8 cellular contexts compared by ENCODE assay signal in genomic region chr4:8198906-8199593, GRCh38. TPM values are rescaled to one million over a fixed set of nuclear protein-coding genes. Genes with fewer than 3 reads are reported as not detected.
DNase-seq lines count a peak whose midpoint lies in the region; ATAC-seq, FAIRE-seq and TF ChIP-seq lines count a peak whose summit lies in the region.

SH3TC1 (plus strand) TSS chr4:8199290; CDS start chr4:8205195, 5,905 bp downstream.

- H3K27me3 ChIP-seq in RWPE2 (ENCODE audit: insufficient read depth, poor library complexity, severe bottlenecking) (no peaks in the 10 kb centered on the region), ovary (no peaks in the 10 kb centered on the region), tibial nerve (no peaks in the 10 kb centered on the region)

- TF ChIP-seq CTCF in RWPE2 (IDR thresholded peaks at IDR 0.05; ENCODE audit: poor library complexity, severe bottlenecking) (no peak), ovary (IDR thresholded peaks at IDR 0.05) (no peak), tibial nerve (IDR thresholded peaks at IDR 0.05) (no peak)

- no peaks in the 10 kb centered on the region for H3K9me3 Mint-ChIP-seq in activated naive CD4-positive, alpha-beta T cell treated with anti-CD3 and anti-CD28 coated beads for 36 hours

- no peak for TF ChIP-seq EP300 in ovary (IDR thresholded peaks at IDR 0.05)
- TF ChIP-seq EP300 in tibial nerve (IDR thresholded peaks at IDR 0.05), result peak; percentile 42 to 83

- peak; percentile 88 for ATAC-seq in HG03432 (IDR thresholded peaks at IDR 0.05; ENCODE audit: unreplicated experiment)
- peak; percentile 91 for ATAC-seq in RWPE2 (ENCODE audit: low read depth)

- peaks cover 22% of the 10 kb centered on the region for H3K4me1 ChIP-seq in RWPE2 (ENCODE audit: insufficient read depth, poor library complexity, severe bottlenecking)
- peaks cover 12% of the 10 kb centered on the region for H3K4me1 ChIP-seq in ovary (ENCODE audit: insufficient read depth)
- peaks cover 0 to 40% (median 28%) of the 10 kb centered on the region in 4 donors for H3K4me1 ChIP-seq in tibial nerve

- peak within 1 kb of the TSS; percentile 84 for H3K4me3 Mint-ChIP-seq in activated naive CD4-positive, alpha-beta T cell treated with anti-CD3 and anti-CD28 coated beads for 36 hours

- H3K27ac Mint-ChIP-seq in activated naive CD4-positive, alpha-beta T cell treated with anti-CD3 and anti-CD28 coated beads for 36 hours, result peak within 1 kb of the TSS; percentile 80

- peaks cover 40% of the 10 kb centered on the region for H3K36me3 ChIP-seq in RWPE2 (ENCODE audit: low read depth)
- no peaks in the 10 kb centered on the region for H3K36me3 ChIP-seq in ovary
- H3K36me3 ChIP-seq in tibial nerve, result no peaks in the 10 kb centered on the region

- H3K27ac ChIP-seq in RWPE2 (ENCODE audit: poor library complexity, severe bottlenecking) (peak within 1 kb of the TSS; percentile 88), ovary (peak within 1 kb of the TSS in 1 of 2 donors; percentile 12), tibial nerve (peak within 1 kb of the TSS; percentile 0 to 84 (median 84))

- peaks cover 36% of the 10 kb centered on the region for H3K4me1 Mint-ChIP-seq in activated naive CD4-positive, alpha-beta T cell treated with anti-CD3 and anti-CD28 coated beads for 36 hours (ENCODE audit: low read depth)

- H3K4me3 ChIP-seq in RWPE2 (ENCODE audit: severe bottlenecking), result peak within 1 kb of the TSS; percentile 79
- peak within 1 kb of the TSS; percentile 12 for H3K4me3 ChIP-seq in ovary
- peak within 1 kb of the TSS; percentile 20 to 49 (median 46) for H3K4me3 ChIP-seq in tibial nerve

- CTCF ChIA-PET in activated naive CD4-positive, alpha-beta T cell treated with anti-CD3 and anti-CD28 coated beads for 36 hours (lab: Charles Lee), result interaction anchor here (1.5 kb wide), 2 partner anchors 22 to 43 kb away, joined by 5 read pairs; no protein-coding TSS in a partner anchor

- WGBS in ovary, 3 donors, result 6 to 15% (median 8%) methylated on average over 24 to 32 of the region's 32 CpGs
- WGBS in tibial nerve, 2 donors, result 28 to 39% methylated on average over 16 to 31 of the region's 32 CpGs

- H3K9me3 ChIP-seq in RWPE2 (ENCODE audit: severe bottlenecking) (no peaks in the 10 kb centered on the region), ovary (no peaks in the 10 kb centered on the region), tibial nerve (no peaks in the 10 kb centered on the region)

- intact Hi-C loops in activated naive CD4-positive, alpha-beta T cell treated with anti-CD3 and anti-CD28 coated beads for 36 hours (cut with micrococcal nuclease), result loop anchor here (1.0 kb wide), 3 partner anchors 22 to 41 kb away; partner anchors contain the start of gene ABLIM2
- intact Hi-C loops in ovary (cut with DNase I), result no loop called here

- FAIRE-seq in GM19239 (lab: Jason Lieb, UNC), result peak; percentile 83

- H3K27me3 Mint-ChIP-seq in activated naive CD4-positive, alpha-beta T cell treated with anti-CD3 and anti-CD28 coated beads for 36 hours (ENCODE audit: low read depth), result no peaks in the 10 kb centered on the region

- TF ChIP-seq POLR2A in ovary (IDR thresholded peaks at IDR 0.05) (no peak), tibial nerve (IDR thresholded peaks at IDR 0.05) (peak; percentile 37 to 61)

- DNase-seq in C1 segment of cervical spinal cord (lab: John Stamatoyannopoulos, UW) (peak in 12 of 14 donors; percentile 9 to 81 (median 59)), GM19239 (ENCODE audit: insufficient read length, low spot score) (peak; percentile 87), RWPE2 (ENCODE audit: low spot score) (peak; percentile 93), germinal center (ENCODE audit: low spot score) (peak; percentile 85), ovary (peak; percentile 74 to 84 (median 77)), tibial nerve (ENCODE audit: low spot score in 2 of 2) (peak; percentile 67 to 71)
- peak; percentile 73 for DNase-seq in activated naive CD4-positive, alpha-beta T cell treated with anti-CD3 and anti-CD28 coated beads for 36 hours

- H3K36me3 Mint-ChIP-seq in activated naive CD4-positive, alpha-beta T cell treated with anti-CD3 and anti-CD28 coated beads for 36 hours (ENCODE audit: low read depth), result peaks cover 3% of the 10 kb centered on the region

RNA-seq across cellular contexts. Expression of gene SH3TC1, which starts in this region (rescaled TPM):
- total RNA-seq in activated naive CD4-positive, alpha-beta T cell treated with anti-CD3 and anti-CD28 coated beads for 36 hours, result 10 to 100 TPM; 17.9 to 23.6 TPM
- 10 to 100 TPM in 3 of 7 donors, 1 to 10 TPM in 4; 4.6 to 34.5 (median 7.7) TPM for total RNA-seq in ovary
- polyA plus RNA-seq in ovary, result 1 to 10 TPM; 1.1 to 3.4 TPM
- 100 to 1,000 TPM in 1 of 4 donors, 10 to 100 TPM in 3; 31.6 to 176 (median 69.7) TPM for total RNA-seq in tibial nerve

Comparison
In these comparisons a context has a peak if more than half of its experiments do, and no peak if none do; other contexts are left out.
1. H3K4me3 ChIP-seq: peak in every context shown above with its lines; median percentile 79 in RWPE2; 46 in tibial nerve; 12 in ovary.